In genomic region chr5:16666140-16666860, GRCh38 we compare ENCODE assay signal across 12 cellular contexts. TPM values are rescaled to one million over a fixed set of nuclear protein-coding genes. Genes with fewer than 3 reads are reported as not detected.
DNase-seq lines count a peak whose midpoint lies in the region; ATAC-seq, FAIRE-seq and TF ChIP-seq lines count a peak whose summit lies in the region.
"Had no signal": no experiment of that assay in that cellular context is flagged by ENCODE, and none has a peak within 500 bp of the region (broad histone marks: within the 10 kb centered on the region; RNA-seq: fewer than 3 reads in every experiment).

No MANE protein-coding gene starts in this region.

- no peaks in the 10 kb centered on the region for H3K36me3 Mint-ChIP-seq in activated CD8-positive, alpha-beta T cell treated with anti-CD3 and anti-CD28 coated beads for 36 hours (ENCODE audit: low read depth)
- no peaks in the 10 kb centered on the region for H3K36me3 Mint-ChIP-seq in activated CD8-positive, alpha-beta T cell treated with anti-CD3 and anti-CD28 coated beads, Interleukin-2, amount 10 ng/mL, durations not matched to agents 7 days and 5 days (ENCODE audit: low read depth)
- H3K36me3 Mint-ChIP-seq in mesothelial cell of epicardium: peaks cover 22% of the 10 kb centered on the region
- H3K36me3 Mint-ChIP-seq: natural killer cell had no signal

- peak; percentile 17 for ATAC-seq in activated CD8-positive, alpha-beta T cell treated with anti-CD3 and anti-CD28 coated beads for 36 hours
- no peak for ATAC-seq in activated CD8-positive, alpha-beta T cell treated with anti-CD3 and anti-CD28 coated beads, Interleukin-2, amount 10 ng/mL, durations not matched to agents 7 days and 5 days
- no peak for ATAC-seq in HG02678 (IDR thresholded peaks at IDR 0.05; ENCODE audit: unreplicated experiment)
- ATAC-seq: PC-3 had no signal

- peaks cover 2% of the 10 kb centered on the region for H3K79me2 ChIP-seq in endothelial cell of umbilical vein (ENCODE audit: control insufficient read depth, insufficient read depth, low read length)

- H3K4me1 Mint-ChIP-seq in activated CD8-positive, alpha-beta T cell treated with anti-CD3 and anti-CD28 coated beads for 36 hours (ENCODE audit: low read depth): peaks cover 5% of the 10 kb centered on the region
- H3K4me1 Mint-ChIP-seq in activated CD8-positive, alpha-beta T cell treated with anti-CD3 and anti-CD28 coated beads, Interleukin-2, amount 10 ng/mL, durations not matched to agents 7 days and 5 days (ENCODE audit: low read depth): peaks cover 3% of the 10 kb centered on the region
- H3K4me1 Mint-ChIP-seq in mesothelial cell of epicardium: peaks cover 42% of the 10 kb centered on the region
- H3K4me1 Mint-ChIP-seq: natural killer cell had no signal

- intact Hi-C loops in activated CD8-positive, alpha-beta T cell treated with anti-CD3 and anti-CD28 coated beads for 36 hours (cut with micrococcal nuclease): loop anchor here (2.0 kb wide), 1 partner anchor 177 kb away; no protein-coding TSS in a partner anchor
- intact Hi-C loops in endothelial cell of umbilical vein (cut with micrococcal nuclease): no loop called here

- no peak overlapping the region for H2AFZ ChIP-seq in endothelial cell of umbilical vein (ENCODE audit: low read depth, low read length)
- H2AFZ ChIP-seq: GM23248 had no signal

- peaks cover 5% of the 10 kb centered on the region for H3K4me1 ChIP-seq in endothelial cell of umbilical vein (ENCODE audit: control insufficient read depth, extremely low read depth, insufficient read depth, low read length)
- H3K4me1 ChIP-seq in subcutaneous abdominal adipose tissue (ENCODE audit: control insufficient read depth in 5 of 5, insufficient read depth in 5 of 5, low read length in 5 of 5): peaks cover 0 to 40% (median 13%) of the 10 kb centered on the region in 5 donors

- TF ChIP-seq CTCF in activated CD8-positive, alpha-beta T cell treated with anti-CD3 and anti-CD28 coated beads for 36 hours (IDR thresholded peaks at IDR 0.05): no peak
- TF ChIP-seq CTCF in endothelial cell of umbilical vein (IDR thresholded peaks at IDR 0.05; ENCODE audit: extremely low read depth in 1 of 2, insufficient read depth in 1 of 2, low read depth in 1 of 2, low read length in 2 of 2) (no peak), mesothelial cell of epicardium (IDR thresholded peaks at IDR 0.05; ENCODE audit: unreplicated experiment) (no peak)

- peak; percentile 33 for FAIRE-seq in endothelial cell of umbilical vein (lab: Jason Lieb, UNC)
- FAIRE-seq: small intestine had no signal

- dilution Hi-C loops in endothelial cell of umbilical vein (cut with MboI; ENCODE audit: extremely low pct_ligation_motif_present, low sequenced_read_pairs): no loop called here

- H3K9me3 Mint-ChIP-seq in activated CD8-positive, alpha-beta T cell treated with anti-CD3 and anti-CD28 coated beads for 36 hours: no peaks in the 10 kb centered on the region
- H3K9me3 Mint-ChIP-seq in activated CD8-positive, alpha-beta T cell treated with anti-CD3 and anti-CD28 coated beads, Interleukin-2, amount 10 ng/mL, durations not matched to agents 7 days and 5 days (ENCODE audit: insufficient read depth): no peaks in the 10 kb centered on the region
- no peaks in the 10 kb centered on the region for H3K9me3 Mint-ChIP-seq in mesothelial cell of epicardium
- H3K9me3 Mint-ChIP-seq: natural killer cell had no signal

- no peak for TF ChIP-seq POLR2A in endothelial cell of umbilical vein (IDR thresholded peaks at IDR 0.05; ENCODE audit: low read depth, low read length)

- H3K9me1 ChIP-seq in endothelial cell of umbilical vein (replicated peaks; ENCODE audit: control insufficient read depth, extremely low read depth, insufficient read depth, low read length): no peaks in the 10 kb centered on the region

- CTCF ChIA-PET in activated CD8-positive, alpha-beta T cell treated with anti-CD3 and anti-CD28 coated beads for 36 hours (lab: Charles Lee): interaction anchor here (0.7 to 3.2 kb wide), 27 partner anchors 10 to 505 kb away, joined by 3 to 16 read pairs (median 4); partner anchors contain the start of gene RETREG1
- CTCF ChIA-PET in activated CD8-positive, alpha-beta T cell treated with anti-CD3 and anti-CD28 coated beads, Interleukin-2, amount 10 ng/mL, durations not matched to agents 7 days and 5 days (lab: Charles Lee): interaction anchor here (0.7 to 3.1 kb wide), 26 partner anchors 9 to 210 kb away, joined by 3 to 20 read pairs (median 4); partner anchors contain the start of gene RETREG1
- CTCF ChIA-PET in endothelial cell of umbilical vein (lab: Charles Lee): interaction anchor here (0.6 to 1.5 kb wide), 6 partner anchors 10 to 525 kb away, joined by 3 to 5 read pairs (median 3); no protein-coding TSS in a partner anchor

- no peaks in the 10 kb centered on the region for H4K20me1 ChIP-seq in endothelial cell of umbilical vein (replicated peaks; ENCODE audit: control insufficient read depth, extremely low read depth, insufficient read depth, low read length)

- no peak overlapping the region for H3K27ac Mint-ChIP-seq in activated CD8-positive, alpha-beta T cell treated with anti-CD3 and anti-CD28 coated beads for 36 hours
- H3K27ac Mint-ChIP-seq in activated CD8-positive, alpha-beta T cell treated with anti-CD3 and anti-CD28 coated beads, Interleukin-2, amount 10 ng/mL, durations not matched to agents 7 days and 5 days: no peak overlapping the region
- peak overlapping the region; percentile 52 for H3K27ac Mint-ChIP-seq in mesothelial cell of epicardium
- H3K27ac Mint-ChIP-seq: natural killer cell had no signal

- no peaks in the 10 kb centered on the region for H3K27me3 Mint-ChIP-seq in activated CD8-positive, alpha-beta T cell treated with anti-CD3 and anti-CD28 coated beads for 36 hours
- no peaks in the 10 kb centered on the region for H3K27me3 Mint-ChIP-seq in activated CD8-positive, alpha-beta T cell treated with anti-CD3 and anti-CD28 coated beads, Interleukin-2, amount 10 ng/mL, durations not matched to agents 7 days and 5 days (ENCODE audit: low read depth)
- no peaks in the 10 kb centered on the region for H3K27me3 Mint-ChIP-seq in mesothelial cell of epicardium (ENCODE audit: low read depth)

- no peak overlapping the region for H3K4me3 Mint-ChIP-seq in activated CD8-positive, alpha-beta T cell treated with anti-CD3 and anti-CD28 coated beads for 36 hours
- H3K4me3 Mint-ChIP-seq in activated CD8-positive, alpha-beta T cell treated with anti-CD3 and anti-CD28 coated beads, Interleukin-2, amount 10 ng/mL, durations not matched to agents 7 days and 5 days: no peak overlapping the region
- no peak overlapping the region for H3K4me3 Mint-ChIP-seq in mesothelial cell of epicardium
- H3K4me3 Mint-ChIP-seq: natural killer cell had no signal

- H3K9me3 ChIP-seq in endothelial cell of umbilical vein (replicated peaks; ENCODE audit: control insufficient read depth, insufficient read depth, low read length) (no peaks in the 10 kb centered on the region), subcutaneous abdominal adipose tissue (ENCODE audit: control insufficient read depth in 5 of 5, low read length in 5 of 5) (no peaks in the 10 kb centered on the region)

- POLR2A ChIA-PET in activated CD8-positive, alpha-beta T cell treated with anti-CD3 and anti-CD28 coated beads for 36 hours (lab: Charles Lee): no interaction called here
- POLR2A ChIA-PET in activated CD8-positive, alpha-beta T cell treated with anti-CD3 and anti-CD28 coated beads, Interleukin-2, amount 10 ng/mL, durations not matched to agents 7 days and 5 days (lab: Charles Lee): interaction anchor here (1.2 to 1.3 kb wide), 2 partner anchors 40 to 49 kb away, joined by 3 to 4 read pairs; no protein-coding TSS in a partner anchor
- POLR2A ChIA-PET in endothelial cell of umbilical vein (lab: Charles Lee): no interaction called here

- H3K4me3 ChIP-seq in endothelial cell of umbilical vein (replicated peaks in 1 of 3; ENCODE audit: insufficient read depth in 1 of 3, low read depth in 1 of 3, low read length in 3 of 3) (no peak overlapping the region), subcutaneous abdominal adipose tissue (ENCODE audit: low read depth in 1 of 5, low read length in 5 of 5) (no peak overlapping the region)
- H3K4me3 ChIP-seq: GM23248 had no signal

- H3K4me2 ChIP-seq in endothelial cell of umbilical vein (ENCODE audit: insufficient read depth, low read length): no peak overlapping the region

- H3K27me3 ChIP-seq in endothelial cell of umbilical vein (ENCODE audit: control insufficient read depth in 2 of 2, insufficient read depth in 2 of 2, low read length in 2 of 2) (no peaks in the 10 kb centered on the region), subcutaneous abdominal adipose tissue (ENCODE audit: control insufficient read depth in 5 of 5, insufficient read depth in 4 of 5, low read length in 5 of 5) (no peaks in the 10 kb centered on the region)

- H3K36me3 ChIP-seq in endothelial cell of umbilical vein (ENCODE audit: control insufficient read depth in 2 of 2, extremely low read depth in 1 of 2, insufficient read depth in 2 of 2, low read length in 2 of 2): peaks cover 29 to 38% of the 10 kb centered on the region in 2 experiments
- H3K36me3 ChIP-seq in subcutaneous abdominal adipose tissue (ENCODE audit: control insufficient read depth in 5 of 5, insufficient read depth in 5 of 5, low read length in 5 of 5): peaks cover 0 to 27% (median 17%) of the 10 kb centered on the region in 5 donors

- no TSS peak for BruUV-seq in endothelial cell of umbilical vein (replicated peaks; lab: Mats Ljungman, UMichigan)

- DNase-seq in activated CD8-positive, alpha-beta T cell treated with anti-CD3 and anti-CD28 coated beads for 36 hours: no peak
- DNase-seq in activated CD8-positive, alpha-beta T cell treated with anti-CD3 and anti-CD28 coated beads, Interleukin-2, amount 10 ng/mL, durations not matched to agents 7 days and 5 days: no peak
- DNase-seq in endothelial cell of umbilical vein (ENCODE audit: low read depth, low spot score) (no peak), mesothelial cell of epicardium (ENCODE audit: low spot score in 2 of 2, unreplicated experiment in 2 of 2) (no peak), NCI-H446 (lab: John Stamatoyannopoulos, UW) (no peak), medulla oblongata (ENCODE audit: extremely low spot score) (no peak)
- DNase-seq: natural killer cell had no signal

- H3K27ac ChIP-seq in endothelial cell of umbilical vein (ENCODE audit: insufficient read depth, low read depth, low read length) (no peak overlapping the region), subcutaneous abdominal adipose tissue (ENCODE audit: low read depth, low read length) (peak overlapping the region; percentile 37)
- H3K27ac ChIP-seq: GM23248 had no signal

- H3K9ac ChIP-seq in endothelial cell of umbilical vein (replicated peaks; ENCODE audit: extremely low read depth, insufficient read depth, low read length) (no peak overlapping the region), subcutaneous abdominal adipose tissue (ENCODE audit: low read length in 5 of 5) (no peak overlapping the region)
- H3K9ac ChIP-seq: GM23248 had no signal

RNA-seq across cellular contexts. Expression of gene RETREG1, which starts 49.5 kb away (rescaled TPM):
- total RNA-seq in activated CD8-positive, alpha-beta T cell treated with anti-CD3 and anti-CD28 coated beads for 36 hours: 10 to 100 TPM; 31.7 to 31.9 TPM
- total RNA-seq in activated CD8-positive, alpha-beta T cell treated with anti-CD3 and anti-CD28 coated beads, Interleukin-2, amount 10 ng/mL, durations not matched to agents 7 days and 5 days: 10 to 100 TPM; 47.1 to 51.8 TPM
- total RNA-seq in endothelial cell of umbilical vein (0.46 TPM in 1 of 2 replicates, not detected in the other), mesothelial cell of epicardium (7.8 to 9.2 TPM (median 8.3 TPM) in 3 replicates)
- polyA plus RNA-seq in endothelial cell of umbilical vein: 0.13 TPM in 1 of 2 replicates, not detected in the other
- 0.04 TPM in 1 of 2 replicates, not detected in the other for polyA plus RNA-seq in endothelial cell of umbilical vein (2011; cell fraction: cytosol; rRNA removed)
- not detected in 2 replicates for polyA plus RNA-seq in endothelial cell of umbilical vein (2011; cell fraction: nucleus; rRNA removed)
- polyA plus RNA-seq in endothelial cell of umbilical vein (2012): 0.29 TPM in 1 of 2 replicates, not detected in the other
- not detected in 2 replicates for polyA minus RNA-seq in endothelial cell of umbilical vein
- 2.6 TPM for polyA minus RNA-seq in endothelial cell of umbilical vein (2011; cell fraction: cytosol; rRNA and poly(A)+ RNA removed)
- not detected in 2 replicates for polyA minus RNA-seq in endothelial cell of umbilical vein (2011; cell fraction: nucleus; rRNA and poly(A)+ RNA removed)
